In the genomic region with DNA sequence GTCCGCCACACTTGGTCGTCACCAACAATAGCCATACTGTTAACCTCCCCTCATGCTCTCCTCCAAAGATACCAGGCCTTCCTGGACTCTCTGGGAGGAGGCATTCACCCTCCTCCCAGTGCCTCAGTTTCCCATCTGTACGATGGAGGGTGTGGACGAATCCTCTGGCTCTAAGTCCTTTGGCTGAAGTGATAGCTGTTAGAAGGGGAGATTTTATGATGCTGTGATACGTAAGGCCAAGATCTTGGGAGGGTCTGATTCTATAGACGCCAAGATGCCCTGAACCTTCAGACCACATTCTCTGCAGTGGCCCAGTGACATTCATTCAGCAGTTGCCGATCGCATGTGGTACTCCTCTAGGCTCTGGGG, we compare ENCODE assay signal across 9 cellular contexts. TPM values are rescaled to one million over a fixed set of nuclear protein-coding genes. Genes with fewer than 3 reads are reported as not detected.
A peak's percentile ranks its signal among the peaks of the same experiment; 100 is the strongest.
DNase-seq lines count a peak whose midpoint lies in the region; ATAC-seq and TF ChIP-seq lines count a peak whose summit lies in the region.
"Had no signal": no experiment of that assay in that cellular context is flagged by ENCODE, and none has a peak within 500 bp of the region (broad histone marks: within the 10 kb centered on the region; RNA-seq: fewer than 3 reads in every experiment).

No MANE protein-coding gene starts in this region.

- H3K27ac ChIP-seq in heart left ventricle: peak overlapping the region in 11 of 12 donors; percentile 20 to 92 (median 79)
- peak overlapping the region; percentile 88 for H3K27ac ChIP-seq in muscle layer of colon (ENCODE audit: low read depth, low read length)
- H3K27ac ChIP-seq in upper lobe of left lung: peak overlapping the region; percentile 80 to 90 (median 87)
- H3K27ac ChIP-seq: VCaP had no signal

- H3K4me1 ChIP-seq in heart left ventricle: peaks cover 0 to 55% (median 33%) of the 10 kb centered on the region in 12 donors
- H3K4me1 ChIP-seq in muscle layer of colon (ENCODE audit: insufficient read depth, low read length): peaks cover 24% of the 10 kb centered on the region
- H3K4me1 ChIP-seq in upper lobe of left lung: peaks cover 43 to 61% (median 47%) of the 10 kb centered on the region in 4 donors

- H3K4me3 ChIP-seq in heart left ventricle: no peak overlapping the region
- no peak overlapping the region for H3K4me3 ChIP-seq in muscle layer of colon (ENCODE audit: low read depth in 1 of 2, low read length in 2 of 2)
- peak overlapping the region in 1 of 4 donors; percentile 40 for H3K4me3 ChIP-seq in upper lobe of left lung

- H3K36me3 Mint-ChIP-seq in activated naive CD8-positive, alpha-beta T cell treated with anti-CD3 and anti-CD28 coated beads, Interleukin-2, amount 50 U/mL, for 24 hours (ENCODE audit: low read depth): no peaks in the 10 kb centered on the region

- no peak for TF ChIP-seq EP300 in upper lobe of left lung (IDR thresholded peaks at IDR 0.05)

- WGBS in heart left ventricle, 4 donors: 75 to 83% (median 79%) methylated on average over 8 of the region's 8 CpGs
- 90 to 95% methylated on average over 6 to 8 of the region's 8 CpGs for WGBS in upper lobe of left lung, 2 donors

- intact Hi-C loops in heart left ventricle (cut with DNase I) (no loop called here), left cardiac atrium (cut with DNase I) (no loop called here)

- H3K9me3 ChIP-seq in heart left ventricle (no peaks in the 10 kb centered on the region), muscle layer of colon (ENCODE audit: low read length) (no peaks in the 10 kb centered on the region), upper lobe of left lung (no peaks in the 10 kb centered on the region)

- H3K36me3 ChIP-seq in heart left ventricle: peaks cover 0 to 87% (median 42%) of the 10 kb centered on the region in 9 donors
- peaks cover 38% of the 10 kb centered on the region for H3K36me3 ChIP-seq in muscle layer of colon (ENCODE audit: insufficient read depth, low read length)
- peaks cover 0 to 77% (median 14%) of the 10 kb centered on the region in 4 donors for H3K36me3 ChIP-seq in upper lobe of left lung

- peaks cover 33% of the 10 kb centered on the region for H3K27me3 Mint-ChIP-seq in activated naive CD8-positive, alpha-beta T cell treated with anti-CD3 and anti-CD28 coated beads, Interleukin-2, amount 50 U/mL, for 24 hours

- TF ChIP-seq POLR2A in heart left ventricle (IDR thresholded peaks at IDR 0.05) (no peak), upper lobe of left lung (IDR thresholded peaks at IDR 0.05) (no peak)

- peaks cover 0 to 19% (median 0%) of the 10 kb centered on the region in 9 donors for H3K27me3 ChIP-seq in heart left ventricle
- H3K27me3 ChIP-seq in muscle layer of colon (ENCODE audit: control insufficient read depth in 1 of 2, insufficient read depth in 2 of 2, low read length in 2 of 2): no peaks in the 10 kb centered on the region
- H3K27me3 ChIP-seq in upper lobe of left lung: no peaks in the 10 kb centered on the region

- TF ChIP-seq CTCF in heart left ventricle (IDR thresholded peaks at IDR 0.05) (no peak), upper lobe of left lung (IDR thresholded peaks at IDR 0.05) (no peak)

- peaks cover 16% of the 10 kb centered on the region for H3K4me1 Mint-ChIP-seq in activated naive CD8-positive, alpha-beta T cell treated with anti-CD3 and anti-CD28 coated beads, Interleukin-2, amount 50 U/mL, for 24 hours

- ATAC-seq in heart left ventricle (no peak), left cardiac atrium (no peak), upper lobe of left lung (ENCODE audit: low FRiP score in 2 of 2) (no peak), HG03520 (IDR thresholded peaks at IDR 0.05; ENCODE audit: unreplicated experiment) (no peak), HG02588 (IDR thresholded peaks at IDR 0.05; ENCODE audit: unreplicated experiment) (no peak)
- ATAC-seq in activated naive CD8-positive, alpha-beta T cell treated with anti-CD3 and anti-CD28 coated beads, Interleukin-2, amount 50 U/mL, for 24 hours: no peak

- peak overlapping the region; percentile 63 for H3K4me3 Mint-ChIP-seq in activated naive CD8-positive, alpha-beta T cell treated with anti-CD3 and anti-CD28 coated beads, Interleukin-2, amount 50 U/mL, for 24 hours

- no peaks in the 10 kb centered on the region for H3K9me3 Mint-ChIP-seq in activated naive CD8-positive, alpha-beta T cell treated with anti-CD3 and anti-CD28 coated beads, Interleukin-2, amount 50 U/mL, for 24 hours

- H3K27ac Mint-ChIP-seq in activated naive CD8-positive, alpha-beta T cell treated with anti-CD3 and anti-CD28 coated beads, Interleukin-2, amount 50 U/mL, for 24 hours: no peak overlapping the region

- no peak for DNase-seq in heart left ventricle
- DNase-seq in left cardiac atrium: no peak
- DNase-seq in activated naive CD8-positive, alpha-beta T cell treated with anti-CD3 and anti-CD28 coated beads, Interleukin-2, amount 50 U/mL, for 24 hours: no peak
- DNase-seq in upper lobe of left lung: no peak
- DNase-seq in stimulated activated CD4-positive, alpha-beta T cell treated with anti-CD3 and anti-CD28 coated beads, Interleukin-4, amount 100 ng/mL, for 1 hour: no peak

- no peak overlapping the region for H3K9ac ChIP-seq in muscle layer of colon (ENCODE audit: low read length)

RNA-seq across cellular contexts. Expression of gene NOP53, which starts 14.8 kb away (rescaled TPM):
- total RNA-seq in heart left ventricle (100 to 1,000 TPM; 132 to 206 (median 171) TPM), left cardiac atrium (100 to 1,000 TPM; 172 to 184 TPM), upper lobe of left lung (100 to 1,000 TPM; 261 to 432 (median 282) TPM)
- polyA plus RNA-seq in heart left ventricle: 100 to 1,000 TPM; 242 to 259 TPM

RNA-seq across cellular contexts. Expression of gene EHD2, which starts 17.3 kb away (rescaled TPM):
- 100 to 1,000 TPM in 1 of 9 donors, 10 to 100 TPM in 8; 39.9 to 133 (median 45.1) TPM for total RNA-seq in heart left ventricle
- polyA plus RNA-seq in heart left ventricle: 10 to 100 TPM; 30.6 to 52.7 TPM
- total RNA-seq in left cardiac atrium: 10 to 100 TPM; 91.1 to 98.8 TPM
- total RNA-seq in upper lobe of left lung: 100 to 1,000 TPM in 4 of 6 donors, 10 to 100 TPM in 2; 80.7 to 426 (median 181) TPM

RNA-seq across cellular contexts. Expression of gene SELENOW, which starts 48.0 kb away (rescaled TPM):
- total RNA-seq in heart left ventricle: 1,000 to 10,000 TPM in 5 of 9 donors, 100 to 1,000 TPM in 4; 790 to 2,748 (median 1,081) TPM
- polyA plus RNA-seq in heart left ventricle: 1,000 to 10,000 TPM in 1 of 2 donors, 100 to 1,000 TPM in 1; 647 to 2,041 TPM
- 100 to 1,000 TPM; 718 to 783 TPM for total RNA-seq in left cardiac atrium
- 100 to 1,000 TPM; 194 to 455 (median 325) TPM for total RNA-seq in upper lobe of left lung
